ENCODE assay signal across 8 cellular contexts in the genomic region with DNA sequence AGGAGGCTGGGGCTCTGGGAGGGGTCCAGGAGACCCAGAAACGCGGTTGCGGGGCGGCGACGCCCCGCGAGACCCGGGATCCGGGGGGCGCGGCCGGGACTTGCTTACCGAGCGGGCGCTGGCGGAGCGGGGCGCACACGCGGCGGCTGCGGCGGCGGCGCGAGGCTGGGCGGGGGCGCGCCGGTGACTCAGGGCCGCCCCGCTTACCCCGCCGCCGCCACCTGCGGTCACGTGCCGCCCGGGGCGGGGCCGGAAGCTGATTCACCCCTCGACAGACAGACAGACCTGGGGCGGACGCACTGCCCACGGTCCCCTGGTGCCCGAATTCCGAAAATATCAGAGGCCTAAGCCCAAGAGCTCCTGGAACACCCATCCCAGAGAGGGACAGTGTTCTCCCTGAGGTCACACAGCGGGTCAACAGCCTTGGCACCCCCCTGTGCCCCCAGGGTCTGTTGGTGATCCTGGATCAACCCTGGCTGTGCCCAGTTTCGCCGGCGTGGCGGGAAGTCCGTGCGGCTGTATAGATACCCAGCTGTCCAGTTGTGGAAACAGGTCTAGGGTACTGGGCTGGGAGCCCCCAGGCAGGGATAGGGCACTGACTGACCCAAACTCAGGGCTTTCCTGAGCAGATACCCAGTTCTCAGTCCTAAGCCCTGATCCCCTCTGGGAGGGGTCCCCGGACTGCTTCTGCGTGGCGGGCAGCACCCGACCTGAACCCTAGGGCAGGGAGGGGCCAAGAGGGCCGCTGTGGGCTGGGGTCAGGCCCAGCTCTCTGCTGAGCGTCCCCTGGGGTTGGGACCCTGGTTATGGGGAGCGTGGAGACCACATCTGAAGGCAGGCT. TPM values are rescaled to one million over a fixed set of nuclear protein-coding genes. Genes with fewer than 3 reads are reported as not detected.
DNase-seq lines count a peak whose midpoint lies in the region; ATAC-seq lines count a peak whose summit lies in the region.

A gene with protein sequence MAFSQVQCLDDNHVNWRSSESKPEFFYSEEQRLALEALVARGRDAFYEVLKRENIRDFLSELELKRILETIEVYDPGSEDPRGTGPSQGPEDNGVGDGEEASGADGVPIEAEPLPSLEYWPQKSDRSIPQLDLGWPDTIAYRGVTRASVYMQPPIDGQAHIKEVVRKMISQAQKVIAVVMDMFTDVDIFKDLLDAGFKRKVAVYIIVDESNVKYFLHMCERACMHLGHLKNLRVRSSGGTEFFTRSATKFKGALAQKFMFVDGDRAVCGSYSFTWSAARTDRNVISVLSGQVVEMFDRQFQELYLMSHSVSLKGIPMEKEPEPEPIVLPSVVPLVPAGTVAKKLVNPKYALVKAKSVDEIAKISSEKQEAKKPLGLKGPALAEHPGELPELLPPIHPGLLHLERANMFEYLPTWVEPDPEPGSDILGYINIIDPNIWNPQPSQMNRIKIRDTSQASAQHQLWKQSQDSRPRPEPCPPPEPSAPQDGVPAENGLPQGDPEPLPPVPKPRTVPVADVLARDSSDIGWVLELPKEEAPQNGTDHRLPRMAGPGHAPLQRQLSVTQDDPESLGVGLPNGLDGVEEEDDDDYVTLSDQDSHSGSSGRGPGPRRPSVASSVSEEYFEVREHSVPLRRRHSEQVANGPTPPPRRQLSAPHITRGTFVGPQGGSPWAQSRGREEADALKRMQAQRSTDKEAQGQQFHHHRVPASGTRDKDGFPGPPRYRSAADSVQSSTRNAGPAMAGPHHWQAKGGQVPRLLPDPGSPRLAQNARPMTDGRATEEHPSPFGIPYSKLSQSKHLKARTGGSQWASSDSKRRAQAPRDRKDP (minus strand): TSS at position 164 of the 841 bp plus-strand sequence. CDS start 723 bp downstream, outside the sequence.

- peaks cover 15 to 65% (median 52%) of the 10 kb centered on the region in 11 experiments; a peak in 21 of 22 replicates for H3K27me3 ChIP-seq in BLaER1 treated with 17β-estradiol and CSF1 and Interleukin-3, amounts not matched to agents 10 nM and 100 nM
- H3K27me3 ChIP-seq in right cardiac atrium (ENCODE audit: control insufficient read depth, insufficient read depth) (no peaks in the 10 kb centered on the region), skeletal muscle satellite cell (ENCODE audit: control insufficient read depth, insufficient read depth, low read length) (no peaks in the 10 kb centered on the region)

- H3K4me3 ChIP-seq in BLaER1 treated with 17β-estradiol and CSF1 and Interleukin-3, amounts not matched to agents 10 nM and 100 nM, result peak within 1 kb of the TSS; percentile 56 to 79 (median 65)
- H3K4me3 ChIP-seq in right cardiac atrium (ENCODE audit: low read length) (peak within 1 kb of the TSS; percentile 72), skeletal muscle satellite cell (ENCODE audit: low read length) (peak within 1 kb of the TSS; percentile 70)

- H3K36me3 ChIP-seq in BLaER1 treated with 17β-estradiol and CSF1 and Interleukin-3, amounts not matched to agents 10 nM and 100 nM, result no peaks in the 10 kb centered on the region
- H3K36me3 ChIP-seq in skeletal muscle satellite cell (ENCODE audit: insufficient read depth, low read length), result no peaks in the 10 kb centered on the region

- peak within 1 kb of the TSS; percentile 53 to 85 (median 76) for H3K9ac ChIP-seq in BLaER1 treated with 17β-estradiol and CSF1 and Interleukin-3, amounts not matched to agents 10 nM and 100 nM
- H3K9ac ChIP-seq in skeletal muscle satellite cell (ENCODE audit: low read depth, low read length), result peak within 1 kb of the TSS; percentile 81

- 16% methylated on average over 62 of the region's 62 CpGs for WGBS in right cardiac atrium

- H3K9me3 ChIP-seq in BLaER1 treated with 17β-estradiol and CSF1 and Interleukin-3, amounts not matched to agents 10 nM and 100 nM (replicated peaks in 1 of 11), result peaks cover 0 to 12% (median 6%) of the 10 kb centered on the region in 11 experiments; a peak in 12 of 22 replicates
- H3K9me3 ChIP-seq in right cardiac atrium (ENCODE audit: control insufficient read depth, low read length) (no peaks in the 10 kb centered on the region), skeletal muscle satellite cell (replicated peaks; ENCODE audit: low read length) (no peaks in the 10 kb centered on the region)

- peak within 1 kb of the TSS; percentile 5 to 82 (median 55); a peak in 18 of 22 replicates for H3K27ac ChIP-seq in BLaER1 treated with 17β-estradiol and CSF1 and Interleukin-3, amounts not matched to agents 10 nM and 100 nM
- peak within 1 kb of the TSS; percentile 47 for H3K27ac ChIP-seq in right cardiac atrium (ENCODE audit: low read length)

- H3K4me2 ChIP-seq in BLaER1 treated with 17β-estradiol and CSF1 and Interleukin-3, amounts not matched to agents 10 nM and 100 nM, result peak within 1 kb of the TSS; percentile 93 to 99 (median 97)
- H3K4me2 ChIP-seq in skeletal muscle satellite cell (ENCODE audit: low read length), result peak within 1 kb of the TSS; percentile 89

- H4K20me1 ChIP-seq in BLaER1 treated with 17β-estradiol and CSF1 and Interleukin-3, amounts not matched to agents 10 nM and 100 nM, result peaks cover 0 to 40% (median 22%) of the 10 kb centered on the region in 11 experiments; a peak in 18 of 22 replicates

- DNase-seq in HS-5 (ENCODE audit: low read depth), result peak; percentile 41
- peak; percentile 64 to 80 for DNase-seq in SW 1271 (lab: John Stamatoyannopoulos, UW)
- peak; percentile 78 for DNase-seq in activated naive CD8-positive, alpha-beta T cell treated with anti-CD3 and anti-CD28 coated beads, Interleukin-2, amount 50 U/mL, for 16 hours (ENCODE audit: low read depth, low spot score)
- DNase-seq in right cardiac atrium, result peak; percentile 79 to 88 (median 79)
- no peak for DNase-seq in NCI-H1048 (lab: John Stamatoyannopoulos, UW)

- H3K4me1 ChIP-seq in BLaER1 treated with 17β-estradiol and CSF1 and Interleukin-3, amounts not matched to agents 10 nM and 100 nM, result peaks cover 35 to 50% (median 43%) of the 10 kb centered on the region in 10 experiments
- H3K4me1 ChIP-seq in right cardiac atrium (ENCODE audit: control insufficient read depth, insufficient read depth, low read length) (no peaks in the 10 kb centered on the region), skeletal muscle satellite cell (ENCODE audit: control insufficient read depth, insufficient read depth, low read length) (peaks cover 44% of the 10 kb centered on the region)

- intact Hi-C loops in right cardiac atrium (cut with DNase I), result no loop called here

- peak; percentile 70 for ATAC-seq in GM19395 (IDR thresholded peaks at IDR 0.05; ENCODE audit: unreplicated experiment)
- peak; percentile 51 to 68 for ATAC-seq in right cardiac atrium

RNA-seq across cellular contexts. Expression of the gene that starts here (rescaled TPM):
- 10 to 100 TPM; 27.7 to 40.2 (median 30.3) TPM for total RNA-seq in right cardiac atrium
- polyA plus RNA-seq in right cardiac atrium, result 18.7 TPM
- total RNA-seq in skeletal muscle satellite cell (2012; rRNA removed), result 9.2 and 12.7 TPM in 2 replicates
